11 cellular contexts compared by ENCODE assay signal in genomic region chr19:4197625-4198466, GRCh38. TPM values are rescaled to one million over a fixed set of nuclear protein-coding genes. Genes with fewer than 3 reads are reported as not detected.
DNase-seq lines count a peak whose midpoint lies in the region; ATAC-seq and TF ChIP-seq lines count a peak whose summit lies in the region.
"Had no signal": no experiment of that assay in that cellular context is flagged by ENCODE, and none has a peak within 500 bp of the region (broad histone marks: within the 10 kb centered on the region; RNA-seq: fewer than 3 reads in every experiment).

No MANE protein-coding gene starts in this region.

- no peak for ATAC-seq in activated CD8-positive, alpha-beta memory T cell treated with anti-CD3 and anti-CD28 coated beads, Interleukin-2, amount 10 ng/mL, durations not matched to agents 7 days and 5 days
- no peak for ATAC-seq in GM18868 (IDR thresholded peaks at IDR 0.05; ENCODE audit: unreplicated experiment)
- ATAC-seq: CD8-positive, alpha-beta T cell; left colon had no signal

- H3K4me1 ChIP-seq in endodermal cell (ENCODE audit: control insufficient read depth, insufficient read depth, low read length) (no peaks in the 10 kb centered on the region), BE2C (no peaks in the 10 kb centered on the region)

- H3K4me3 ChIP-seq in endodermal cell (ENCODE audit: low read length): peak overlapping the region; percentile 21
- no peak overlapping the region for H3K4me3 ChIP-seq in BE2C (ENCODE audit: low read depth, low read length)

- peaks cover 8% of the 10 kb centered on the region for H3K9me3 ChIP-seq in endodermal cell (ENCODE audit: control insufficient read depth, low read length)
- no peaks in the 10 kb centered on the region for H3K9me3 ChIP-seq in BE2C

- H3K27ac Mint-ChIP-seq in activated CD8-positive, alpha-beta memory T cell treated with anti-CD3 and anti-CD28 coated beads, Interleukin-2, amount 10 ng/mL, durations not matched to agents 7 days and 5 days: peak overlapping the region; percentile 27
- no peak overlapping the region for H3K27ac Mint-ChIP-seq in endodermal cell
- H3K27ac Mint-ChIP-seq: CD8-positive, alpha-beta T cell had no signal

- H3K36me3 ChIP-seq in endodermal cell (ENCODE audit: control insufficient read depth, insufficient read depth, low read length) (no peaks in the 10 kb centered on the region), BE2C (no peaks in the 10 kb centered on the region)

- CTCF ChIA-PET in activated CD8-positive, alpha-beta memory T cell treated with anti-CD3 and anti-CD28 coated beads, Interleukin-2, amount 10 ng/mL, durations not matched to agents 7 days and 5 days (lab: Charles Lee): interaction anchor here (1.1 kb wide), 1 partner anchor 9 kb away, joined by 4 read pairs; no protein-coding TSS in a partner anchor

- no peak overlapping the region for H3K9ac ChIP-seq in endodermal cell (ENCODE audit: extremely low read depth, low read length, poor library complexity, severe bottlenecking)

- H3K4me3 Mint-ChIP-seq in activated CD8-positive, alpha-beta memory T cell treated with anti-CD3 and anti-CD28 coated beads, Interleukin-2, amount 10 ng/mL, durations not matched to agents 7 days and 5 days: no peak overlapping the region
- peak overlapping the region; percentile 28 for H3K4me3 Mint-ChIP-seq in endodermal cell
- H3K4me3 Mint-ChIP-seq: CD8-positive, alpha-beta T cell had no signal

- H3K27me3 Mint-ChIP-seq in activated CD8-positive, alpha-beta memory T cell treated with anti-CD3 and anti-CD28 coated beads, Interleukin-2, amount 10 ng/mL, durations not matched to agents 7 days and 5 days: peaks cover 33% of the 10 kb centered on the region
- peaks cover 88% of the 10 kb centered on the region for H3K27me3 Mint-ChIP-seq in endodermal cell (ENCODE audit: insufficient read depth)

- 19 to 46% methylated on average over 26 to 62 of the region's 70 CpGs for WGBS in endodermal cell (ENCODE audit: insufficient coverage in 1 of 2, insufficient read length in 1 of 2), 2 experiments

- peaks cover 8% of the 10 kb centered on the region for H3K4me1 Mint-ChIP-seq in activated CD8-positive, alpha-beta memory T cell treated with anti-CD3 and anti-CD28 coated beads, Interleukin-2, amount 10 ng/mL, durations not matched to agents 7 days and 5 days
- no peaks in the 10 kb centered on the region for H3K4me1 Mint-ChIP-seq in endodermal cell

- DNase-seq in activated CD8-positive, alpha-beta memory T cell treated with anti-CD3 and anti-CD28 coated beads, Interleukin-2, amount 10 ng/mL, durations not matched to agents 7 days and 5 days: no peak
- no peak for DNase-seq in activated CD8-positive, alpha-beta memory T cell treated with anti-CD3 and anti-CD28 coated beads, Interleukin-2, amount 50 U/mL, for 4 hours
- DNase-seq in M059J (ENCODE audit: low read depth) (peak; percentile 16), endodermal cell (peak; percentile 80), retina (peak; percentile 39), BE2C (no peak)
- DNase-seq in activated effector memory CD4-positive, alpha-beta T cell treated with anti-CD3 and anti-CD28 coated beads, Interleukin-2, amount 50 U/mL, for 16 hours: no peak
- DNase-seq: CD8-positive, alpha-beta T cell; left colon; NCI-H446 had no signal

- peaks cover 7% of the 10 kb centered on the region for H3K9me3 Mint-ChIP-seq in activated CD8-positive, alpha-beta memory T cell treated with anti-CD3 and anti-CD28 coated beads, Interleukin-2, amount 10 ng/mL, durations not matched to agents 7 days and 5 days (ENCODE audit: low read depth)
- H3K9me3 Mint-ChIP-seq in endodermal cell: peaks cover 8% of the 10 kb centered on the region
- H3K9me3 Mint-ChIP-seq: CD8-positive, alpha-beta T cell had no signal

- no peak overlapping the region for H3K27ac ChIP-seq in endodermal cell (ENCODE audit: low read depth, low read length)

- no peak for TF ChIP-seq CTCF in endodermal cell (conservative IDR thresholded peaks at IDR 0.05)
- no peak for TF ChIP-seq CTCF in BE2C (IDR thresholded peaks at IDR 0.05; ENCODE audit: low read depth, low read length)

- peaks cover 33% of the 10 kb centered on the region for H3K27me3 ChIP-seq in endodermal cell (ENCODE audit: control insufficient read depth, insufficient read depth, low read length, poor library complexity, severe bottlenecking)
- peaks cover 33% of the 10 kb centered on the region for H3K27me3 ChIP-seq in BE2C

- peaks cover 9% of the 10 kb centered on the region for H3K36me3 Mint-ChIP-seq in activated CD8-positive, alpha-beta memory T cell treated with anti-CD3 and anti-CD28 coated beads, Interleukin-2, amount 10 ng/mL, durations not matched to agents 7 days and 5 days
- H3K36me3 Mint-ChIP-seq in endodermal cell (ENCODE audit: low read depth): no peaks in the 10 kb centered on the region
- H3K36me3 Mint-ChIP-seq: CD8-positive, alpha-beta T cell had no signal

RNA-seq across cellular contexts. Expression of gene ANKRD24, which starts 15.4 kb away (rescaled TPM):
- total RNA-seq in activated CD8-positive, alpha-beta memory T cell treated with anti-CD3 and anti-CD28 coated beads, Interleukin-2, amount 10 ng/mL, durations not matched to agents 7 days and 5 days: 1 to 10 TPM in 1 of 2 experiments, under 1 TPM in 1; 0.82 to 1.4 TPM
- 0.12 and 0.20 TPM in 2 replicates for total RNA-seq in M059J (2014; rRNA removed; shearing (Covaris generic))
- total RNA-seq in endodermal cell: 1 to 10 TPM in 1 of 2 donors, under 1 TPM in 1; 0.77 to 2.0 TPM
- polyA plus RNA-seq in endodermal cell (2013, experiment 1 of 2): 1.6 TPM
- polyA plus RNA-seq in endodermal cell (2013, experiment 2 of 2): 1.1 TPM
- polyA plus RNA-seq in BE2C (2012; ENCODE audit: insufficient read depth, insufficient read length, low read depth): 0.40 TPM

RNA-seq across cellular contexts. Expression of gene SIRT6, which starts 15.5 kb away (rescaled TPM):
- 10 to 100 TPM; 37.5 to 37.8 TPM for total RNA-seq in activated CD8-positive, alpha-beta memory T cell treated with anti-CD3 and anti-CD28 coated beads, Interleukin-2, amount 10 ng/mL, durations not matched to agents 7 days and 5 days
- total RNA-seq in M059J (2014; rRNA removed; shearing (Covaris generic)): 9.4 and 21.9 TPM in 2 replicates
- total RNA-seq in endodermal cell: 10 to 100 TPM; 22.1 to 29.1 TPM
- 21.4 TPM for polyA plus RNA-seq in endodermal cell (2013, experiment 1 of 2)
- 21.3 TPM for polyA plus RNA-seq in endodermal cell (2013, experiment 2 of 2)
- polyA plus RNA-seq in BE2C (2012; ENCODE audit: insufficient read depth, insufficient read length, low read depth): 122 TPM

RNA-seq across cellular contexts. Expression of gene EBI3, which starts 31.5 kb away (rescaled TPM):
- total RNA-seq in activated CD8-positive, alpha-beta memory T cell treated with anti-CD3 and anti-CD28 coated beads, Interleukin-2, amount 10 ng/mL, durations not matched to agents 7 days and 5 days: 10 to 100 TPM in 1 of 2 experiments, 1 to 10 TPM in 1; 2.6 to 14.7 TPM
- 2.7 and 3.0 TPM in 2 replicates for total RNA-seq in M059J (2014; rRNA removed; shearing (Covaris generic))
- total RNA-seq in endodermal cell: not detected
- polyA plus RNA-seq in endodermal cell (2013, experiment 1 of 2): 0.25 TPM
- 0.54 TPM for polyA plus RNA-seq in endodermal cell (2013, experiment 2 of 2)
- polyA plus RNA-seq in BE2C (2012; ENCODE audit: insufficient read depth, insufficient read length, low read depth): not detected
- total RNA-seq: CD8-positive, alpha-beta T cell had no signal

RNA-seq across cellular contexts. Expression of gene CREB3L3, which starts 44.4 kb away (rescaled TPM):
- under 1 TPM in 1 of 2 experiments, not detected in 1; 0.75 TPM for total RNA-seq in activated CD8-positive, alpha-beta memory T cell treated with anti-CD3 and anti-CD28 coated beads, Interleukin-2, amount 10 ng/mL, durations not matched to agents 7 days and 5 days
- total RNA-seq in M059J (2014; rRNA removed; shearing (Covaris generic)): 0.39 TPM in 1 of 2 replicates, not detected in the other
- under 1 TPM; 0.26 to 0.31 TPM for total RNA-seq in endodermal cell
- polyA plus RNA-seq in endodermal cell (2013, experiment 1 of 2): 0.25 TPM
- polyA plus RNA-seq in endodermal cell (2013, experiment 2 of 2): not detected
- not detected for polyA plus RNA-seq in BE2C (2012; ENCODE audit: insufficient read depth, insufficient read length, low read depth)
- total RNA-seq: CD8-positive, alpha-beta T cell had no signal

RNA-seq across cellular contexts. Expression of gene YJU2, which starts 49.0 kb away (rescaled TPM):
- total RNA-seq in activated CD8-positive, alpha-beta memory T cell treated with anti-CD3 and anti-CD28 coated beads, Interleukin-2, amount 10 ng/mL, durations not matched to agents 7 days and 5 days: 10 to 100 TPM; 26.8 to 32.1 TPM
- 24.4 and 28.2 TPM in 2 replicates for total RNA-seq in M059J (2014; rRNA removed; shearing (Covaris generic))
- total RNA-seq in endodermal cell: 10 to 100 TPM; 15.8 to 16.4 TPM
- 19.3 TPM for polyA plus RNA-seq in endodermal cell (2013, experiment 1 of 2)
- 19.0 TPM for polyA plus RNA-seq in endodermal cell (2013, experiment 2 of 2)
- polyA plus RNA-seq in BE2C (2012; ENCODE audit: insufficient read depth, insufficient read length, low read depth): 146 TPM

Comparison
In these comparisons a context has a peak if more than half of its experiments do, and no peak if none do; other contexts are left out.
1. DNase-seq: peak in M059J (single experiment), endodermal cell (single experiment) and retina (single experiment); none in activated CD8-positive, alpha-beta memory T cell treated with anti-CD3 and anti-CD28 coated beads, Interleukin-2, amount 10 ng/mL, durations not matched to agents 7 days and 5 days (single experiment), activated CD8-positive, alpha-beta memory T cell treated with anti-CD3 and anti-CD28 coated beads, Interleukin-2, amount 50 U/mL, for 4 hours (single experiment), BE2C (single experiment) and activated effector memory CD4-positive, alpha-beta T cell treated with anti-CD3 and anti-CD28 coated beads, Interleukin-2, amount 50 U/mL, for 16 hours (single experiment).